Comparison of ENCODE assay signal across 20 cellular contexts in the genomic region with DNA sequence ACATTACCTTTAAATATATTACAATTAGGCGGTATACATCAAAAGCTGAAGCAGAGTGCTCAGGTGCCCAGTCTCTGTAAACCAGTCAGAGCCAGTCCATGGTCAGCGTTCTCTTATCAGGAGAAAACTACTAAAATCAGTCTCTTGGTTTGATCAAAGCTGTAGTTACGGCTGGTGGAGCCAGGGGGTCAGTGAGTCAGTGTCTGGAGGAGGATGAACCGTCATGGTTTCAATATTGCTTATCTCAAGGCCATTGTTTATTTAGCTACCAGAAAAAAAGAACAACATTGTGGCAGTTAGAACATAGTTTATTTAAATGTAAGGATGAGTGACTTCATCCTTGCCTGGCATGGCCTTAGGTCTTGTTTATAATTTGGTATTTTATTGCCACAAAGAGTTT.
DNase-seq lines count a peak whose midpoint lies in the region; ATAC-seq and TF ChIP-seq lines count a peak whose summit lies in the region.
"Had no signal": no experiment of that assay in that cellular context is flagged by ENCODE, and none has a peak within 500 bp of the region (broad histone marks: within the 10 kb centered on the region; RNA-seq: fewer than 3 reads in every experiment).

No MANE protein-coding gene starts in this region.

- no peak overlapping the region for H3K27ac ChIP-seq in vagina
- H3K27ac ChIP-seq: BLaER1, breast epithelium, gastroesophageal sphincter, skin epidermis, upper lobe of right lung, VCaP had no signal

- DNase-seq in OCI-M1 (lab: John Stamatoyannopoulos, UW) (peak; percentile 39), dermis blood vessel endothelial cell (peak; percentile 1), non-pigmented ciliary epithelial cell (ENCODE audit: low read depth) (peak; percentile 74), GM10266 (ENCODE audit: extremely low spot score) (no peak), T-helper 9 cell (no peak), pons (ENCODE audit: low spot score) (no peak), vagina (ENCODE audit: extremely low spot score in 2 of 2) (no peak)
- DNase-seq: endodermal cell; H7; NCI-H1417; NCI-H345; SK-N-SH; stimulated activated naive CD4-positive, alpha-beta T cell; upper lobe of right lung had no signal

- H3K27me3 ChIP-seq in vagina = no peaks in the 10 kb centered on the region
- H3K27me3 ChIP-seq: BLaER1, breast epithelium, gastroesophageal sphincter, upper lobe of right lung had no signal

- peak; percentile 75 for ATAC-seq in GM18868 (IDR thresholded peaks at IDR 0.05; ENCODE audit: unreplicated experiment)
- ATAC-seq: gastroesophageal sphincter, upper lobe of right lung had no signal

- no peaks in the 10 kb centered on the region for H3K9me3 ChIP-seq in vagina
- H3K9me3 ChIP-seq: BLaER1, breast epithelium, gastroesophageal sphincter, SK-N-SH, upper lobe of right lung had no signal

- intact Hi-C loops in vagina (cut with DNase I) = no loop called here

- H3K36me3 ChIP-seq in vagina = no peaks in the 10 kb centered on the region
- H3K36me3 ChIP-seq: BLaER1, breast epithelium, gastroesophageal sphincter, upper lobe of right lung had no signal

- H3K4me3 ChIP-seq in vagina = no peak overlapping the region
- H3K4me3 ChIP-seq: BLaER1, breast epithelium, gastroesophageal sphincter, skin epidermis, upper lobe of right lung had no signal

- no peak for TF ChIP-seq CTCF in GM10266 (IDR thresholded peaks at IDR 0.05; ENCODE audit: control insufficient read depth, insufficient read depth, low read depth, missing control alignments)
- TF ChIP-seq CTCF in vagina (IDR thresholded peaks at IDR 0.05) = no peak

- H3K4me1 ChIP-seq in vagina = no peaks in the 10 kb centered on the region
- H3K4me1 ChIP-seq: BLaER1, breast epithelium, gastroesophageal sphincter, upper lobe of right lung had no signal

- no peak for TF ChIP-seq POLR2A in vagina (IDR thresholded peaks at IDR 0.05)

Comparison
In these comparisons a context has a peak if more than half of its experiments do, and no peak if none do; other contexts are left out.
1. DNase-seq: peak in OCI-M1 (single experiment), dermis blood vessel endothelial cell (single experiment) and non-pigmented ciliary epithelial cell (single experiment); none in GM10266 (single experiment), T-helper 9 cell (single experiment), pons (single experiment) and vagina (0 of 2).